Comparison of ENCODE assay signal across 1 cellular context in the genomic region with DNA sequence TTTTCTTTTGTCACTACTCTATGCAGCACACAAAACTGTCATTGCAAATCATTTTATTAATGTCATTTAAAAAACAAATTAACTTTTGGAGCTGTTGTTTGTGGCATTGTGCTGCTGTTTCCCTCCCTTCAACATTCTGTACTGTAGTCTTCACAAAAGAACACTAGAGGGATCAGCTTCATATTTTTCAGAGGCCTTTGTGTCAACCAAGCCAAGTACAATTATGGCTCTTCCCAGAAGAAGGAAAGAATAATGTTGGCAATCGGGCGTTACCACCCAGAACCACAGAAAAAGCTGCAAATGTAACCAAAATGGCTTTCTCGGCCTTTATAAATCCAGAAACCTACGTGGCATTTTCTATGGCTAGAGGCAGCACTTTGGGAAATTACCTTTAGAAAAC.
TF ChIP-seq lines count a peak whose summit lies in the region.

No MANE protein-coding gene starts in this region.

TF ChIP-seq in endothelial cell of umbilical vein, 7 proteins besides CTCF, POLR2A, EP300 and RAD21:
- TF ChIP-seq EZH2 (IDR thresholded peaks at IDR 0.05; ENCODE audit: borderline replicate concordance, low read depth, low read length, severe bottlenecking), result no peak
- no peak for TF ChIP-seq MYC (IDR thresholded peaks at IDR 0.05; ENCODE audit: low read depth, low read length)
- no peak for TF ChIP-seq FOS (IDR thresholded peaks at IDR 0.05; ENCODE audit: borderline replicate concordance, insufficient read depth, low read length)
